ENCODE assay signal across 10 cellular contexts in genomic region chr1:44239337-44239960, GRCh38. TPM values are rescaled to one million over a fixed set of nuclear protein-coding genes. Genes with fewer than 3 reads are reported as not detected.
DNase-seq lines count a peak whose midpoint lies in the region; ATAC-seq and TF ChIP-seq lines count a peak whose summit lies in the region.
"Had no signal": no experiment of that assay in that cellular context is flagged by ENCODE, and none has a peak within 500 bp of the region (broad histone marks: within the 10 kb centered on the region; RNA-seq: fewer than 3 reads in every experiment).

No MANE protein-coding gene starts in this region.

- TF ChIP-seq CTCF in brain microvascular endothelial cell (IDR thresholded peaks at IDR 0.05; ENCODE audit: low read depth, low read length, missing control alignments) (peak; percentile 60), upper lobe of left lung (IDR thresholded peaks at IDR 0.05) (no peak)

- WGBS in upper lobe of left lung, 2 donors: 46 to 52% methylated on average over 8 of the region's 8 CpGs

- peaks cover 8 to 18% (median 10%) of the 10 kb centered on the region in 4 donors for H3K4me1 ChIP-seq in upper lobe of left lung

- no peaks in the 10 kb centered on the region for H3K27me3 ChIP-seq in brain microvascular endothelial cell (replicated peaks)
- H3K27me3 ChIP-seq in upper lobe of left lung: no peaks in the 10 kb centered on the region

- in situ Hi-C loops in brain microvascular endothelial cell (cut with HindIII; ENCODE audit: low pct_ligation_motif_present, low sequenced_read_pairs): no loop called here

- peak; percentile 17 for DNase-seq in NCI-H146 (lab: John Stamatoyannopoulos, UW)
- no peak for DNase-seq in NCI-H146 treated with DMSO at 0.1 percent for 48 hours (lab: John Stamatoyannopoulos, UW; ENCODE audit: unreplicated experiment)
- DNase-seq in brain microvascular endothelial cell: peak; percentile 60
- DNase-seq in kidney tubule cell (ENCODE audit: low spot score): peak; percentile 11
- peak in 1 of 2 donors; percentile 50 for DNase-seq in upper lobe of left lung
- DNase-seq in mesenteric fat pad (ENCODE audit: low spot score): no peak
- no peak for DNase-seq in stimulated activated CD4-positive, alpha-beta T cell treated with anti-CD3 and anti-CD28 coated beads, Interleukin-4, amount 100 ng/mL, for 4 hours
- DNase-seq: activated effector memory CD4-positive, alpha-beta T cell treated with Interleukin-2 at 50 U/mL for 16 hours; NCI-H2171 treated with DMSO at 0.1 percent for 48 hours had no signal

- H3K36me3 ChIP-seq in brain microvascular endothelial cell (replicated peaks): no peaks in the 10 kb centered on the region
- peaks cover 0 to 15% (median 5%) of the 10 kb centered on the region in 4 donors for H3K36me3 ChIP-seq in upper lobe of left lung

- H3K4me3 ChIP-seq in brain microvascular endothelial cell (ENCODE audit: low read depth, low read length) (no peak overlapping the region), upper lobe of left lung (no peak overlapping the region)

- TF ChIP-seq POLR2A in upper lobe of left lung (IDR thresholded peaks at IDR 0.05): no peak

- H3K9me3 ChIP-seq in upper lobe of left lung: no peaks in the 10 kb centered on the region

- H3K27ac ChIP-seq in brain microvascular endothelial cell (no peak overlapping the region), upper lobe of left lung (peak overlapping the region; percentile 65 to 81 (median 70))

- no peak for ATAC-seq in upper lobe of left lung (ENCODE audit: low FRiP score in 2 of 2)
- no peak for ATAC-seq in GM18517 (IDR thresholded peaks at IDR 0.05; ENCODE audit: unreplicated experiment)

- TF ChIP-seq EP300 in upper lobe of left lung (IDR thresholded peaks at IDR 0.05): no peak

RNA-seq across cellular contexts. Expression of gene DMAP1, which starts 26.2 kb away (rescaled TPM):
- 100 to 1,000 TPM in 1 of 6 donors, 10 to 100 TPM in 5; 32.1 to 236 (median 39.7) TPM for total RNA-seq in upper lobe of left lung
- total RNA-seq in mesenteric fat pad: 27.5 TPM

Comparison
In these comparisons a context has a peak if more than half of its experiments do, and no peak if none do; other contexts are left out.
1. DNase-seq: peak in NCI-H146 (single experiment), brain microvascular endothelial cell (single experiment) and kidney tubule cell (single experiment); none in NCI-H146 treated with DMSO at 0.1 percent for 48 hours (single experiment), mesenteric fat pad (single experiment) and stimulated activated CD4-positive, alpha-beta T cell treated with anti-CD3 and anti-CD28 coated beads, Interleukin-4, amount 100 ng/mL, for 4 hours (0 of 2).